In genomic region chr1:204103121-204103741, GRCh38 we compare ENCODE assay signal across 10 cellular contexts. TPM values are rescaled to one million over a fixed set of nuclear protein-coding genes. Genes with fewer than 3 reads are reported as not detected.
DNase-seq lines count a peak whose midpoint lies in the region; ATAC-seq, FAIRE-seq and TF ChIP-seq lines count a peak whose summit lies in the region.
"Had no signal": no experiment of that assay in that cellular context is flagged by ENCODE, and none has a peak within 500 bp of the region (broad histone marks: within the 10 kb centered on the region; RNA-seq: fewer than 3 reads in every experiment).

No MANE protein-coding gene starts in this region.

- H3K4me3 Mint-ChIP-seq in activated T-cell treated with anti-CD3 and anti-CD28 coated beads, Interleukin-2, amount 50 U/mL, for 4 hours: peak overlapping the region; percentile 35
- H3K4me3 Mint-ChIP-seq in activated T-helper 17 cell treated with anti-CD3 and anti-CD28 coated beads, Interleukin-2, amount 50 U/mL, for 72 hours: peak overlapping the region; percentile 67
- peak overlapping the region; percentile 53 for H3K4me3 Mint-ChIP-seq in stimulated activated naive CD8-positive, alpha-beta T cell treated with anti-CD3 and anti-CD28 coated beads, Interleukin-15, Interleukin-2, amounts not matched to agents 100 ng/mL and 50 ng/mL, for 24 hours

- ATAC-seq in activated T-cell treated with anti-CD3 and anti-CD28 coated beads, Interleukin-2, amount 50 U/mL, for 4 hours: no peak
- ATAC-seq in activated T-helper 17 cell treated with anti-CD3 and anti-CD28 coated beads, Interleukin-2, amount 50 U/mL, for 72 hours (replicated peaks): peak; percentile 45
- no peak for ATAC-seq in HG03097 (IDR thresholded peaks at IDR 0.05; ENCODE audit: low FRiP score, unreplicated experiment)

- H3K36me3 ChIP-seq in keratinocyte (ENCODE audit: control insufficient read depth in 2 of 2, extremely low read depth in 1 of 2, insufficient read depth in 2 of 2, low read length in 2 of 2): no peaks in the 10 kb centered on the region
- H3K36me3 ChIP-seq: thyroid gland had no signal

- no peaks in the 10 kb centered on the region for H3K9me3 Mint-ChIP-seq in activated T-cell treated with anti-CD3 and anti-CD28 coated beads, Interleukin-2, amount 50 U/mL, for 4 hours
- no peaks in the 10 kb centered on the region for H3K9me3 Mint-ChIP-seq in activated T-helper 17 cell treated with anti-CD3 and anti-CD28 coated beads, Interleukin-2, amount 50 U/mL, for 72 hours
- no peaks in the 10 kb centered on the region for H3K9me3 Mint-ChIP-seq in stimulated activated naive CD8-positive, alpha-beta T cell treated with anti-CD3 and anti-CD28 coated beads, Interleukin-15, Interleukin-2, amounts not matched to agents 100 ng/mL and 50 ng/mL, for 24 hours

- H3K4me1 Mint-ChIP-seq in activated T-cell treated with anti-CD3 and anti-CD28 coated beads, Interleukin-2, amount 50 U/mL, for 4 hours (ENCODE audit: low read depth): peaks cover 34% of the 10 kb centered on the region
- peaks cover 19% of the 10 kb centered on the region for H3K4me1 Mint-ChIP-seq in activated T-helper 17 cell treated with anti-CD3 and anti-CD28 coated beads, Interleukin-2, amount 50 U/mL, for 72 hours
- peaks cover 37% of the 10 kb centered on the region for H3K4me1 Mint-ChIP-seq in stimulated activated naive CD8-positive, alpha-beta T cell treated with anti-CD3 and anti-CD28 coated beads, Interleukin-15, Interleukin-2, amounts not matched to agents 100 ng/mL and 50 ng/mL, for 24 hours (ENCODE audit: low read depth)

- no peaks in the 10 kb centered on the region for H3K36me3 Mint-ChIP-seq in activated T-cell treated with anti-CD3 and anti-CD28 coated beads, Interleukin-2, amount 50 U/mL, for 4 hours (ENCODE audit: insufficient read depth)
- no peaks in the 10 kb centered on the region for H3K36me3 Mint-ChIP-seq in activated T-helper 17 cell treated with anti-CD3 and anti-CD28 coated beads, Interleukin-2, amount 50 U/mL, for 72 hours (ENCODE audit: low read depth)
- H3K36me3 Mint-ChIP-seq in stimulated activated naive CD8-positive, alpha-beta T cell treated with anti-CD3 and anti-CD28 coated beads, Interleukin-15, Interleukin-2, amounts not matched to agents 100 ng/mL and 50 ng/mL, for 24 hours (ENCODE audit: low read depth): no peaks in the 10 kb centered on the region

- peak; percentile 13 for FAIRE-seq in keratinocyte (lab: Jason Lieb, UNC)
- FAIRE-seq: GM12891 had no signal

- H3K27ac ChIP-seq in keratinocyte (ENCODE audit: control insufficient read depth, insufficient read depth, low read length): no peak overlapping the region

- H3K9me1 ChIP-seq in keratinocyte (ENCODE audit: control insufficient read depth, extremely low read depth, insufficient read depth, low read length): no peaks in the 10 kb centered on the region

- peak overlapping the region; percentile 68 for H3K27ac Mint-ChIP-seq in activated T-helper 17 cell treated with anti-CD3 and anti-CD28 coated beads, Interleukin-2, amount 50 U/mL, for 72 hours
- peak overlapping the region; percentile 75 for H3K27ac Mint-ChIP-seq in stimulated activated naive CD8-positive, alpha-beta T cell treated with anti-CD3 and anti-CD28 coated beads, Interleukin-15, Interleukin-2, amounts not matched to agents 100 ng/mL and 50 ng/mL, for 24 hours

- no peak for TF ChIP-seq CTCF in keratinocyte (optimal IDR thresholded peaks at IDR 0.05 in 1 of 3, IDR thresholded peaks at IDR 0.05 in 1 of 3, conservative IDR thresholded peaks at IDR 0.05 in 1 of 3; ENCODE audit: extremely low read depth in 1 of 3, insufficient read depth in 2 of 3, low read length in 3 of 3)

- H3K4me2 ChIP-seq in keratinocyte (ENCODE audit: control insufficient read depth, extremely low read depth, insufficient read depth, low read depth, low read length): peak overlapping the region; percentile 61

- peaks cover 27% of the 10 kb centered on the region for H3K4me1 ChIP-seq in keratinocyte (ENCODE audit: control insufficient read depth, extremely low read depth, insufficient read depth, low read length)

- H3K27me3 Mint-ChIP-seq in activated T-cell treated with anti-CD3 and anti-CD28 coated beads, Interleukin-2, amount 50 U/mL, for 4 hours (ENCODE audit: low read depth): peaks cover 1% of the 10 kb centered on the region
- no peaks in the 10 kb centered on the region for H3K27me3 Mint-ChIP-seq in activated T-helper 17 cell treated with anti-CD3 and anti-CD28 coated beads, Interleukin-2, amount 50 U/mL, for 72 hours
- H3K27me3 Mint-ChIP-seq in stimulated activated naive CD8-positive, alpha-beta T cell treated with anti-CD3 and anti-CD28 coated beads, Interleukin-15, Interleukin-2, amounts not matched to agents 100 ng/mL and 50 ng/mL, for 24 hours: no peaks in the 10 kb centered on the region

- H3K4me3 ChIP-seq in keratinocyte (ENCODE audit: control insufficient read depth in 2 of 3, extremely low read depth in 1 of 3, insufficient read depth in 2 of 3, low read depth in 1 of 3, low read length in 3 of 3): no peak overlapping the region
- H3K4me3 ChIP-seq: thyroid gland had no signal

- no peak for DNase-seq in activated T-cell treated with anti-CD3 and anti-CD28 coated beads, Interleukin-2, amount 50 U/mL, for 4 hours
- DNase-seq in activated T-cell treated with anti-CD3 and anti-CD28 coated beads, Interleukin-2, amount 50 U/mL, for 48 hours: no peak
- DNase-seq in keratinocyte (ENCODE audit: low read depth, low spot score): no peak
- no peak for DNase-seq in dedifferentiated amniotic fluid mesenchymal stem cell (ENCODE audit: extremely low spot score)
- no peak for DNase-seq in cortex of kidney (lab: John Stamatoyannopoulos, UW)
- DNase-seq: thyroid gland had no signal

- no peaks in the 10 kb centered on the region for H3K27me3 ChIP-seq in keratinocyte (ENCODE audit: control insufficient read depth, extremely low read depth, insufficient read depth, low read length)
- H3K27me3 ChIP-seq: thyroid gland had no signal

- H2AFZ ChIP-seq in keratinocyte (ENCODE audit: control insufficient read depth, low read length): no peak overlapping the region

- H3K79me2 ChIP-seq in keratinocyte (ENCODE audit: control insufficient read depth, insufficient read depth, low read length): peaks cover 9% of the 10 kb centered on the region

- dilution Hi-C loops in keratinocyte (cut with MboI; ENCODE audit: extremely low pct_ligation_motif_present, low sequenced_read_pairs): no loop called here

- H4K20me1 ChIP-seq in keratinocyte (ENCODE audit: control insufficient read depth, extremely low read depth, insufficient read depth, low read length): no peaks in the 10 kb centered on the region

- H3K9ac ChIP-seq in keratinocyte (ENCODE audit: control insufficient read depth, extremely low read depth, insufficient read depth, low read length): no peak overlapping the region

- no peaks in the 10 kb centered on the region for H3K9me3 ChIP-seq in keratinocyte (ENCODE audit: control insufficient read depth, low read depth, low read length)
- H3K9me3 ChIP-seq: thyroid gland had no signal

RNA-seq across cellular contexts. Expression of gene SOX13, which starts 30.3 kb away (rescaled TPM):
- total RNA-seq in activated T-cell treated with anti-CD3 and anti-CD28 coated beads, Interleukin-2, amount 50 U/mL, for 4 hours: 1 to 10 TPM in 2 of 3 donors, under 1 TPM in 1; 0.33 to 1.4 (median 1.0) TPM
- total RNA-seq in activated T-helper 17 cell treated with anti-CD3 and anti-CD28 coated beads, Interleukin-2, amount 50 U/mL, for 72 hours: 1 to 10 TPM in 1 of 2 donors, under 1 TPM in 1; 0.35 to 4.1 TPM
- 4.9 to 6.1 TPM (median 5.6 TPM) in 3 replicates for polyA plus RNA-seq in keratinocyte
- 1.3 TPM for polyA plus RNA-seq in keratinocyte (2011; ENCODE audit: low read depth)
- 5.2 and 6.1 TPM in 2 replicates for polyA plus RNA-seq in keratinocyte (2011; cell fraction: cytosol; rRNA removed)
- 17.1 and 17.9 TPM in 2 replicates for polyA plus RNA-seq in keratinocyte (2011; cell fraction: nucleus; rRNA removed)
- 4.7 and 4.9 TPM in 2 replicates for polyA plus RNA-seq in keratinocyte (2012; ENCODE audit: low replicate concordance)
- 9.3 to 15.0 TPM (median 10.4 TPM) in 3 replicates for polyA minus RNA-seq in keratinocyte
- 5.9 TPM for polyA minus RNA-seq in keratinocyte (2011; cell fraction: cytosol; rRNA and poly(A)+ RNA removed)
- 8.1 and 8.7 TPM in 2 replicates for polyA minus RNA-seq in keratinocyte (2011; cell fraction: nucleus; rRNA and poly(A)+ RNA removed)

RNA-seq across cellular contexts. Expression of gene ETNK2, which starts 48.6 kb away (rescaled TPM):
- 1 to 10 TPM in 1 of 3 donors, under 1 TPM in 2; 0.79 to 1.2 (median 0.99) TPM for total RNA-seq in activated T-cell treated with anti-CD3 and anti-CD28 coated beads, Interleukin-2, amount 50 U/mL, for 4 hours
- under 1 TPM; 0.35 to 0.42 TPM for total RNA-seq in activated T-helper 17 cell treated with anti-CD3 and anti-CD28 coated beads, Interleukin-2, amount 50 U/mL, for 72 hours
- 18.4 to 26.4 TPM (median 20.6 TPM) in 3 replicates for polyA plus RNA-seq in keratinocyte
- 7.3 TPM for polyA plus RNA-seq in keratinocyte (2011; ENCODE audit: low read depth)
- polyA plus RNA-seq in keratinocyte (2011; cell fraction: cytosol; rRNA removed): 19.2 and 20.8 TPM in 2 replicates
- 10.1 and 10.9 TPM in 2 replicates for polyA plus RNA-seq in keratinocyte (2011; cell fraction: nucleus; rRNA removed)
- polyA plus RNA-seq in keratinocyte (2012; ENCODE audit: low replicate concordance): 16.4 and 26.8 TPM in 2 replicates
- polyA minus RNA-seq in keratinocyte: 27.4 to 45.1 TPM (median 31.4 TPM) in 3 replicates
- polyA minus RNA-seq in keratinocyte (2011; cell fraction: cytosol; rRNA and poly(A)+ RNA removed): 19.0 TPM
- polyA minus RNA-seq in keratinocyte (2011; cell fraction: nucleus; rRNA and poly(A)+ RNA removed): 5.3 and 7.0 TPM in 2 replicates
